Comparison of ENCODE assay signal across 26 cellular contexts in the genomic region with DNA sequence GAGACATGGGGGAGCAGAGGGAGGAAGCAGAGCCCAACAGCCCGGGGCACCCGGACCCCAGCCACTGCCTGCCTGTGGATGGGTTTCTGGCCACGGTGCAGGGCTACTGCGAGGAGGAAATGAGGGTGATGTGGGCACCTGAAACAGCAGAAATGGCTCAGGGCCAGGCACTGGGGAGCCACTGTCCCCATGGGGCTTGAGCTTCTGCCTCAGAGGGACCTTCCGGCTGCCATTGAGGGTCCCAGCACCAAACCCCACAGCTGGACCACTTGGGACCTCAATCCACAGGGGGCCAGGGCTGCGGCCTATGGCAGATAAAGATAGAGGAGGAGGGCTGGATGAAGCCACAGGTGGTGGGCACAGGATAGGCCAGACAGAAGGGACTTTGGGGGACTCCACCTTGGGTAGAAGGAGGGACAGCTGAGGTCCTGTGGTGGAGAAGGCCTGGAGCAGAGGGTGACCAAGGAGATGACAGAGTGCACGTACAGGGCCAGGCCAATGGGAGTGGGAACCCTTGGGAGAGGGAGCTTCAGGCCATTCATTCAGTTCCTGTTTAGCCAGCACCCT.
"Had no signal": no experiment of that assay in that cellular context is flagged by ENCODE, and none has a peak within 500 bp of the region (broad histone marks: within the 10 kb centered on the region; RNA-seq: fewer than 3 reads in every experiment).

No MANE protein-coding gene starts in this region.

- DNase-seq: colonic mucosa; effector CD8-positive, alpha-beta T cell; endodermal cell; foreskin fibroblast; hippocampal formation; left cardiac atrium; mesendoderm; midbrain; naive thymus-derived CD8-positive, alpha-beta T cell; nephron progenitor cell; retina; right lobe of liver; small intestine; stimulated activated CD4-positive, alpha-beta T cell treated with anti-CD3 and anti-CD28 coated beads, Interleukin-15, amount 100 ng/mL, for 24 hours; stimulated activated CD4-positive, alpha-beta T cell treated with anti-CD3 and anti-CD28 coated beads, Interleukin-2, amount 100 ng/mL, for 48 hours; stimulated activated naive CD4-positive, alpha-beta T cell; stimulated activated naive CD8-positive, alpha-beta T cell treated with anti-CD3 and anti-CD28 coated beads, Interleukin-15, amount 100 ng/mL, for 72 hours; thyroid gland; trophoblast cell had no signal

- H3K36me3 ChIP-seq: colonic mucosa, gastroesophageal sphincter, heart left ventricle, pancreas, right lobe of liver, thyroid gland, vagina had no signal

- H3K4me1 ChIP-seq: colonic mucosa, gastroesophageal sphincter, heart left ventricle, left lung, pancreas, right lobe of liver, thyroid gland, vagina had no signal

- H3K4me3 ChIP-seq: colonic mucosa, gastroesophageal sphincter, heart left ventricle, left lung, pancreas, right lobe of liver, thyroid gland, vagina had no signal

- H3K9me3 ChIP-seq: colonic mucosa, gastroesophageal sphincter, heart left ventricle, left lung, pancreas, right lobe of liver, thyroid gland, vagina had no signal

- ATAC-seq: esophagus mucosa; gastroesophageal sphincter; heart left ventricle; left cardiac atrium; left lung; naive thymus-derived CD8-positive, alpha-beta T cell; pancreas; right lobe of liver had no signal

- H3K27ac ChIP-seq: colonic mucosa, epithelial cell of prostate, gastroesophageal sphincter, heart left ventricle, left lung, pancreas, right lobe of liver, thyroid gland, vagina had no signal

- H3K27me3 ChIP-seq: colonic mucosa, gastroesophageal sphincter, heart left ventricle, left lung, pancreas, right lobe of liver, thyroid gland, vagina had no signal
